In genomic region chr5:176538505-176538806, GRCh38 we compare ENCODE assay signal across 8 cellular contexts. TPM values are rescaled to one million over a fixed set of nuclear protein-coding genes. Genes with fewer than 3 reads are reported as not detected.
DNase-seq lines count a peak whose midpoint lies in the region; ATAC-seq and TF ChIP-seq lines count a peak whose summit lies in the region.

No MANE protein-coding gene starts in this region.

- H3K27me3 Mint-ChIP-seq in osteocyte (ENCODE audit: unreplicated experiment) = no peaks in the 10 kb centered on the region

- H3K9me2 ChIP-seq in DOHH2 (replicated peaks; ENCODE audit: control insufficient read depth, low read length) = no peaks in the 10 kb centered on the region

- no peaks in the 10 kb centered on the region for H3K27me3 ChIP-seq in DOHH2 (ENCODE audit: control insufficient read depth, low read length)
- no peaks in the 10 kb centered on the region for H3K27me3 ChIP-seq in OCI-LY3 (ENCODE audit: low read depth, low read length)
- H3K27me3 ChIP-seq in ectodermal cell (ENCODE audit: control insufficient read depth, insufficient read depth, low read length, poor library complexity, severe bottlenecking) = peaks cover 22% of the 10 kb centered on the region

- H3K4me2 ChIP-seq in DOHH2 (ENCODE audit: low read length) = peak overlapping the region; percentile 87
- H3K4me2 ChIP-seq in OCI-LY3 (ENCODE audit: low read length) = peak overlapping the region; percentile 80

- H3K36me3 ChIP-seq in DOHH2 (ENCODE audit: control insufficient read depth, low read length) = peaks cover 29% of the 10 kb centered on the region
- peaks cover 8% of the 10 kb centered on the region for H3K36me3 ChIP-seq in OCI-LY3 (replicated peaks; ENCODE audit: low read depth, low read length)
- no peaks in the 10 kb centered on the region for H3K36me3 ChIP-seq in ectodermal cell (ENCODE audit: control insufficient read depth, insufficient read depth, low read length)

- H3F3A ChIP-seq in DOHH2 (ENCODE audit: control insufficient read depth, insufficient read depth) = peaks cover 21% of the 10 kb centered on the region

- DNase-seq in osteocyte (ENCODE audit: extremely low spot score, unreplicated experiment) = no peak
- DNase-seq in stimulated activated CD4-positive, alpha-beta T cell treated with anti-CD3 and anti-CD28 coated beads, Interleukin-4, amount 100 ng/mL, for 1 hour = no peak
- DNase-seq in erythroblast (lab: John Stamatoyannopoulos, UW) = no peak

- TF ChIP-seq CTCF in DOHH2 (IDR thresholded peaks at IDR 0.05; ENCODE audit: low read depth, low read length, poor library complexity, severe bottlenecking) (no peak), OCI-LY3 (IDR thresholded peaks at IDR 0.05; ENCODE audit: low read depth, low read length) (no peak; the same call in 1 of the 2 replicates), osteocyte (IDR thresholded peaks at IDR 0.05) (no peak)

- no peak for ATAC-seq in GM21447 (IDR thresholded peaks at IDR 0.05; ENCODE audit: unreplicated experiment)
- no peak for ATAC-seq in GM21825 (IDR thresholded peaks at IDR 0.05; ENCODE audit: unreplicated experiment)

- H3K4me1 ChIP-seq in DOHH2 (ENCODE audit: control insufficient read depth, low read length) (peaks cover 55% of the 10 kb centered on the region), OCI-LY3 (ENCODE audit: low read length) (peaks cover 45% of the 10 kb centered on the region), ectodermal cell (ENCODE audit: control insufficient read depth, insufficient read depth, low read length) (peaks cover 38% of the 10 kb centered on the region)

- 0 out of 2 replicates have a peak, but pooled peaks cover 5% of the 10 kb centered on the region for H4K20me1 ChIP-seq in DOHH2 (ENCODE audit: control insufficient read depth, insufficient read depth, low read depth, low read length)
- peaks cover 19% of the 10 kb centered on the region for H4K20me1 ChIP-seq in OCI-LY3 (ENCODE audit: insufficient read depth, low read length)

- H3K36me3 Mint-ChIP-seq in osteocyte (ENCODE audit: unreplicated experiment) = no peaks in the 10 kb centered on the region

- no peak for TF ChIP-seq POLR2A in erythroblast (IDR thresholded peaks at IDR 0.05; ENCODE audit: low read length)

- WGBS in ectodermal cell, 2 experiments = 46 to 52% methylated on average over 6 of the region's 6 CpGs

- H3K4me1 Mint-ChIP-seq in osteocyte (ENCODE audit: unreplicated experiment) = peaks cover 52% of the 10 kb centered on the region

- H3K4me3 ChIP-seq in DOHH2 (ENCODE audit: low read length) (peak overlapping the region; percentile 83), OCI-LY3 (ENCODE audit: low read length) (peak overlapping the region; percentile 94), ectodermal cell (ENCODE audit: insufficient read depth, low read depth, low read length) (no peak overlapping the region)

- peak overlapping the region; percentile 97 for H3K4me3 Mint-ChIP-seq in osteocyte (ENCODE audit: unreplicated experiment)

- H3K9me3 Mint-ChIP-seq in osteocyte (ENCODE audit: unreplicated experiment) = no peaks in the 10 kb centered on the region

- peak overlapping the region; percentile 50 for H3K9ac ChIP-seq in OCI-LY3 (ENCODE audit: low read length)

- H3K79me2 ChIP-seq in DOHH2 (ENCODE audit: control insufficient read depth, low read length) (peaks cover 34% of the 10 kb centered on the region), OCI-LY3 (ENCODE audit: low read length) (peaks cover 36% of the 10 kb centered on the region)

- H3K27ac ChIP-seq in DOHH2 (ENCODE audit: low read depth, low read length) = peak overlapping the region; percentile 39
- peak overlapping the region; percentile 52 for H3K27ac ChIP-seq in OCI-LY3 (ENCODE audit: low read length)
- peak overlapping the region; percentile 97 for H3K27ac ChIP-seq in ectodermal cell (ENCODE audit: insufficient read depth, low read depth, low read length, poor library complexity, severe bottlenecking)

- H3K9me3 ChIP-seq in DOHH2 (ENCODE audit: control insufficient read depth, insufficient read depth, low read length) (no peaks in the 10 kb centered on the region), OCI-LY3 (ENCODE audit: insufficient read depth, low read length) (no peaks in the 10 kb centered on the region), ectodermal cell (ENCODE audit: control insufficient read depth, low read length) (no peaks in the 10 kb centered on the region)

- H2AFZ ChIP-seq in OCI-LY3 (ENCODE audit: low read depth, low read length) = no peak overlapping the region

- H3K27ac Mint-ChIP-seq in osteocyte (ENCODE audit: unreplicated experiment) = peak overlapping the region; percentile 98

RNA-seq across cellular contexts. Expression of gene RNF44, which starts 1.3 kb away (rescaled TPM):
- polyA plus RNA-seq in ectodermal cell (2013, experiment 1 of 4) = 101 TPM
- 94.6 TPM for polyA plus RNA-seq in ectodermal cell (2013, experiment 2 of 4)
- polyA plus RNA-seq in ectodermal cell (2013, experiment 3 of 4) = 87.6 TPM
- polyA plus RNA-seq in ectodermal cell (2013, experiment 4 of 4) = 102 TPM
- 47.3 and 53.0 TPM in 2 replicates for total RNA-seq in osteocyte

RNA-seq across cellular contexts. Expression of gene CDHR2, which starts 10.7 kb away (rescaled TPM):
- not detected for polyA plus RNA-seq in ectodermal cell (2013, experiment 1 of 4)
- not detected for polyA plus RNA-seq in ectodermal cell (2013, experiment 2 of 4)
- not detected for polyA plus RNA-seq in ectodermal cell (2013, experiment 3 of 4)
- not detected for polyA plus RNA-seq in ectodermal cell (2013, experiment 4 of 4)
- 0.34 and 0.43 TPM in 2 replicates for total RNA-seq in osteocyte

Comparison
In these comparisons a context has a peak if more than half of its experiments do, and no peak if none do; other contexts are left out.
1. H3K27ac ChIP-seq: peak in every context shown above with its lines; median percentile 97 in ectodermal cell; 52 in OCI-LY3; 39 in DOHH2.